ENCODE assay signal across 1 cellular context in genomic region chr18:59719533-59720325, GRCh38.
TF ChIP-seq lines count a peak whose summit lies in the region.

No MANE protein-coding gene starts in this region.

TF ChIP-seq in IMR-90, 13 proteins besides CTCF, POLR2A, EP300 and RAD21:
- no peak for TF ChIP-seq MAZ (IDR thresholded peaks at IDR 0.05; ENCODE audit: borderline replicate concordance, low read depth, low read length)
- peak; percentile 60 for TF ChIP-seq RCOR1 (IDR thresholded peaks at IDR 0.05; ENCODE audit: insufficient replicate concordance, low read length)
- TF ChIP-seq MAFK (IDR thresholded peaks at IDR 0.05; ENCODE audit: low read depth, low read length), result no peak
- TF ChIP-seq USF2 (IDR thresholded peaks at IDR 0.05; ENCODE audit: low read depth, low read length), result no peak
- peak; percentile 10; the same call in 1 of the 2 replicates for TF ChIP-seq SMC3 (IDR thresholded peaks at IDR 0.05; ENCODE audit: low read depth, low read length)
- TF ChIP-seq RFX5 (IDR thresholded peaks at IDR 0.05; ENCODE audit: low read depth, low read length), result no peak
- no peak for TF ChIP-seq MXI1 (IDR thresholded peaks at IDR 0.05; ENCODE audit: borderline replicate concordance, low read depth, low read length)
- TF ChIP-seq BHLHE40 (IDR thresholded peaks at IDR 0.05; ENCODE audit: low read depth, low read length), result no peak
- TF ChIP-seq ELK1 (IDR thresholded peaks at IDR 0.05; ENCODE audit: borderline replicate concordance, low read depth, low read length), result no peak
- TF ChIP-seq CHD1 (IDR thresholded peaks at IDR 0.05; ENCODE audit: low read depth, low read length), result no peak
- TF ChIP-seq NFE2L2 (IDR thresholded peaks at IDR 0.05; ENCODE audit: low read depth, low read length), result no peak
- TF ChIP-seq FOS (IDR thresholded peaks at IDR 0.05; ENCODE audit: low read depth, low read length), result no peak
- no peak for TF ChIP-seq CEBPB (IDR thresholded peaks at IDR 0.05; ENCODE audit: low read depth, low read length)
